In genomic region chr1:58884706-58885661, GRCh38 we compare ENCODE assay signal across 1 cellular context.
TF ChIP-seq lines count a peak whose summit lies in the region.

No MANE protein-coding gene starts in this region.

TF ChIP-seq in GM23338, 12 proteins besides CTCF, POLR2A, EP300 and RAD21 (continued from another document):
- TF ChIP-seq REST (IDR thresholded peaks at IDR 0.05; ENCODE audit: unreplicated experiment): no peak
- no peak for TF ChIP-seq JUNB (IDR thresholded peaks at IDR 0.05; ENCODE audit: unreplicated experiment)
